7 cellular contexts compared by ENCODE assay signal in genomic region chr22:43333978-43334377, GRCh38. TPM values are rescaled to one million over a fixed set of nuclear protein-coding genes. Genes with fewer than 3 reads are reported as not detected.
"Had no signal": no experiment of that assay in that cellular context is flagged by ENCODE, and none has a peak within 500 bp of the region (broad histone marks: within the 10 kb centered on the region; RNA-seq: fewer than 3 reads in every experiment).

No MANE protein-coding gene starts in this region.

- FAIRE-seq: HepG2 had no signal

- DNase-seq: IMR-90, KBM-7, KG1 had no signal

- ATAC-seq: HepG2 had no signal

- H3K27ac ChIP-seq: HL-60, KMS-11 had no signal

- H3K4me2 ChIP-seq: KMS-11 had no signal

- H3K9ac ChIP-seq: KMS-11 had no signal

RNA-seq across cellular contexts. Expression of gene SCUBE1, which starts 9.2 kb away (rescaled TPM):
- total RNA-seq: IMR-90 had no signal
- polyA plus RNA-seq: IgD-negative memory B cell, IMR-90 had no signal
